ENCODE assay signal across 28 cellular contexts in genomic region chr1:174049514-174049913, GRCh38.
"Had no signal": no experiment of that assay in that cellular context is flagged by ENCODE, and none has a peak within 500 bp of the region (broad histone marks: within the 10 kb centered on the region; RNA-seq: fewer than 3 reads in every experiment).

No MANE protein-coding gene starts in this region.

- H3K4me1 ChIP-seq: adrenal gland, gastroesophageal sphincter had no signal

- H3K4me3 ChIP-seq: adrenal gland, coronary artery, dorsolateral prefrontal cortex, gastroesophageal sphincter had no signal

- H3K27ac ChIP-seq: adrenal gland, brain microvascular endothelial cell, coronary artery, gastroesophageal sphincter, WERI-Rb-1 had no signal

- DNase-seq: activated B cell treated with CpG ODN at 0.5 μM for 24 hours; activated CD4-positive, alpha-beta memory T cell treated with anti-CD3 and anti-CD28 coated beads for 36 hours; activated CD4-positive, alpha-beta T cell treated with anti-CD3 and anti-CD28 coated beads for 36 hours; activated CD4-positive, alpha-beta T cell treated with anti-CD3 and anti-CD28 coated beads, Interleukin-2, amount 10 ng/mL, durations not matched to agents 24 days and 14 days; activated CD4-positive, CD25-positive, alpha-beta regulatory T cell treated with anti-CD3 and anti-CD28 coated beads, Interleukin-2, amount 50 U/mL, for 72 hours; activated CD8-positive, alpha-beta memory T cell treated with anti-CD3 and anti-CD28 coated beads, Interleukin-2, amount 10 ng/mL, durations not matched to agents 7 days and 5 days; activated CD8-positive, alpha-beta memory T cell treated with anti-CD3 and anti-CD28 coated beads, Interleukin-2, amount 50 U/mL, for 4 hours; activated CD8-positive, alpha-beta T cell treated with anti-CD3 and anti-CD28 coated beads, Interleukin-2, amount 10 ng/mL, durations not matched to agents 7 days and 5 days; activated effector memory CD4-positive, alpha-beta T cell treated with anti-CD3 and anti-CD28 coated beads, Interleukin-2, amount 50 U/mL, for 16 hours; activated naive CD4-positive, alpha-beta T cell treated with anti-CD3 and anti-CD28 coated beads for 36 hours; activated naive CD8-positive, alpha-beta T cell treated with anti-CD3 and anti-CD28 coated beads for 36 hours; activated naive CD8-positive, alpha-beta T cell treated with anti-CD3 and anti-CD28 coated beads, Interleukin-2, amount 50 U/mL, for 24 hours; activated T-cell treated with anti-CD3 and anti-CD28 coated beads, Interleukin-2, amount 50 U/mL, for 1 hour; activated T-cell treated with anti-CD3 and anti-CD28 coated beads, Interleukin-2, amount 50 U/mL, for 48 hours; adrenal gland; anterior cingulate cortex; brain microvascular endothelial cell; dorsolateral prefrontal cortex; effector memory CD4-positive, alpha-beta T cell; endodermal cell; foreskin melanocyte; head of caudate nucleus; T-helper 1 cell; T-helper 17 cell; T1000; WERI-Rb-1 had no signal

- H3K27me3 ChIP-seq: adrenal gland, brain microvascular endothelial cell, dorsolateral prefrontal cortex, gastroesophageal sphincter had no signal

- H3K9me3 ChIP-seq: adrenal gland, gastroesophageal sphincter had no signal

- H3K36me3 ChIP-seq: adrenal gland, brain microvascular endothelial cell, gastroesophageal sphincter, WERI-Rb-1 had no signal
